ENCODE assay signal across 8 cellular contexts in genomic region chr5:141878771-141879759, GRCh38. TPM values are rescaled to one million over a fixed set of nuclear protein-coding genes. Genes with fewer than 3 reads are reported as not detected.
A peak's percentile ranks its signal among the peaks of the same experiment; 100 is the strongest.
DNase-seq lines count a peak whose midpoint lies in the region; TF ChIP-seq lines count a peak whose summit lies in the region.

No MANE protein-coding gene starts in this region.

- TF ChIP-seq CTCF in LNCaP clone FGC (IDR thresholded peaks at IDR 0.05; ENCODE audit: control insufficient read depth, extremely low read depth, insufficient read depth) (peak; percentile 95), foreskin fibroblast (IDR thresholded peaks at IDR 0.05; ENCODE audit: low read depth, low read length) (peak; percentile 98), neural cell (IDR thresholded peaks at IDR 0.05; ENCODE audit: poor library complexity, severe bottlenecking) (peak; percentile 99)

- H3K9me3 Mint-ChIP-seq in stimulated activated naive CD8-positive, alpha-beta T cell treated with anti-CD3 and anti-CD28 coated beads, Interleukin-15, Interleukin-2, amounts not matched to agents 100 ng/mL and 50 ng/mL, for 24 hours: no peaks in the 10 kb centered on the region

- H3K27me3 Mint-ChIP-seq in stimulated activated naive CD8-positive, alpha-beta T cell treated with anti-CD3 and anti-CD28 coated beads, Interleukin-15, Interleukin-2, amounts not matched to agents 100 ng/mL and 50 ng/mL, for 24 hours: peaks cover 68% of the 10 kb centered on the region

- peak; percentile 98 for TF ChIP-seq RAD21 in neural cell (conservative IDR thresholded peaks at IDR 0.05)

- H3K36me3 ChIP-seq in neural cell (ENCODE audit: insufficient read depth, low read length): no peaks in the 10 kb centered on the region

- TF ChIP-seq EP300 in neural cell (conservative IDR thresholded peaks at IDR 0.05; ENCODE audit: poor library complexity, severe bottlenecking): peak; percentile 76

- H3F3A ChIP-seq in neural cell (ENCODE audit: insufficient read depth, low read length, poor library complexity, severe bottlenecking): no peaks in the 10 kb centered on the region

- no peaks in the 10 kb centered on the region for H3K9me2 ChIP-seq in neural cell (ENCODE audit: insufficient read depth, low read length)

- H4K20me1 ChIP-seq in neural cell (ENCODE audit: insufficient read depth): peaks cover 6% of the 10 kb centered on the region

- peak overlapping the region; percentile 99 for H3K27ac ChIP-seq in neural cell (ENCODE audit: low read length)

- peaks cover 22% of the 10 kb centered on the region for H3K4me1 Mint-ChIP-seq in stimulated activated naive CD8-positive, alpha-beta T cell treated with anti-CD3 and anti-CD28 coated beads, Interleukin-15, Interleukin-2, amounts not matched to agents 100 ng/mL and 50 ng/mL, for 24 hours (ENCODE audit: low read depth)

- peak overlapping the region; percentile 98 for H3K4me2 ChIP-seq in neural cell (ENCODE audit: low read length)

- H3K4me3 ChIP-seq in LNCaP clone FGC (ENCODE audit: low read depth, low read length): peak overlapping the region; percentile 61
- peak overlapping the region; percentile 34 to 47 for H3K4me3 ChIP-seq in foreskin fibroblast (ENCODE audit: low read depth in 1 of 2, low read length in 2 of 2)
- peak overlapping the region; percentile 82 for H3K4me3 ChIP-seq in neural cell (ENCODE audit: low read length)

- peaks cover 45% of the 10 kb centered on the region for H3K79me2 ChIP-seq in neural cell (replicated peaks; ENCODE audit: insufficient read depth, low read length)

- peak overlapping the region; percentile 79 for H3K4me3 Mint-ChIP-seq in stimulated activated naive CD8-positive, alpha-beta T cell treated with anti-CD3 and anti-CD28 coated beads, Interleukin-15, Interleukin-2, amounts not matched to agents 100 ng/mL and 50 ng/mL, for 24 hours

- H3K36me3 Mint-ChIP-seq in stimulated activated naive CD8-positive, alpha-beta T cell treated with anti-CD3 and anti-CD28 coated beads, Interleukin-15, Interleukin-2, amounts not matched to agents 100 ng/mL and 50 ng/mL, for 24 hours (ENCODE audit: low read depth): no peaks in the 10 kb centered on the region

- H2AFZ ChIP-seq in neural cell (ENCODE audit: low read depth, low read length): peak overlapping the region; percentile 30

- H3K27me3 ChIP-seq in neural cell (ENCODE audit: insufficient read depth, low read depth, low read length): no peaks in the 10 kb centered on the region

- no peak overlapping the region for H3K27ac Mint-ChIP-seq in stimulated activated naive CD8-positive, alpha-beta T cell treated with anti-CD3 and anti-CD28 coated beads, Interleukin-15, Interleukin-2, amounts not matched to agents 100 ng/mL and 50 ng/mL, for 24 hours

- no peaks in the 10 kb centered on the region for H3K9me3 ChIP-seq in neural cell (ENCODE audit: low read length)

- peak; percentile 86 for DNase-seq in EH (ENCODE audit: low read depth)
- peak; percentile 85 for DNase-seq in H4 (ENCODE audit: low spot score)
- peak; percentile 77 for DNase-seq in LNCaP clone FGC (ENCODE audit: low read depth)
- peak; percentile 83 to 92 for DNase-seq in SHP77 (lab: John Stamatoyannopoulos, UW)
- DNase-seq in activated gamma-delta T cell (lab: John Stamatoyannopoulos, UW): peak; percentile 17
- DNase-seq in foreskin fibroblast: peak; percentile 72 to 93

- H3K9ac ChIP-seq in neural cell (ENCODE audit: low read length): peak overlapping the region; percentile 98

TF ChIP-seq in neural cell, 6 proteins besides CTCF, POLR2A, EP300 and RAD21:
- TF ChIP-seq POLR2AphosphoS5 (IDR thresholded peaks at IDR 0.05) (peak; percentile 92), EZH2 (IDR thresholded peaks at IDR 0.05; ENCODE audit: borderline replicate concordance, insufficient read depth, low read length, poor library complexity, severe bottlenecking) (no peak), TAF1 (IDR thresholded peaks at IDR 0.05; ENCODE audit: low read depth) (peak; percentile 16), MXI1 (conservative IDR thresholded peaks at IDR 0.05; ENCODE audit: poor library complexity, severe bottlenecking) (peak; percentile 64), REST (IDR thresholded peaks at IDR 0.05; ENCODE audit: borderline replicate concordance) (peak; percentile 81), SMC3 (conservative IDR thresholded peaks at IDR 0.05; ENCODE audit: poor library complexity) (peak; percentile 98)

RNA-seq across cellular contexts. Expression of gene PCDH1, which starts 0.9 kb away (rescaled TPM):
- total RNA-seq in H4 (2014; rRNA removed; shearing (Covaris generic)): 1.2 and 6.6 TPM in 2 replicates
- polyA plus RNA-seq in neural cell: 13.9 and 21.3 TPM in 2 replicates
- 86.4 and 103 TPM in 2 replicates for polyA minus RNA-seq in neural cell

RNA-seq across cellular contexts. Expression of gene DELE1, which starts 44.6 kb away (rescaled TPM):
- 37.3 and 57.4 TPM in 2 replicates for total RNA-seq in H4 (2014; rRNA removed; shearing (Covaris generic))
- polyA plus RNA-seq in neural cell: 49.6 and 61.4 TPM in 2 replicates
- polyA minus RNA-seq in neural cell: 36.0 and 38.2 TPM in 2 replicates

Comparison
In these comparisons a context has a peak if more than half of its experiments do, and no peak if none do; other contexts are left out.
1. Peak in every context shown above with its lines: DNase-seq, H3K4me3 ChIP-seq and H3K27ac ChIP-seq.
2. DNase-seq: peak in every context shown above with its lines; median percentile 88 in SHP77; 86 in EH; 85 in H4; 82 in foreskin fibroblast; 77 in LNCaP clone FGC; 17 in activated gamma-delta T cell.